In genomic region chr18:5894613-5895299, GRCh38 we compare ENCODE assay signal across 8 cellular contexts. TPM values are rescaled to one million over a fixed set of nuclear protein-coding genes. Genes with fewer than 3 reads are reported as not detected.
DNase-seq lines count a peak whose midpoint lies in the region; ATAC-seq and TF ChIP-seq lines count a peak whose summit lies in the region.

No MANE protein-coding gene starts in this region.

- peak; percentile 8 for DNase-seq in stimulated activated CD4-positive, alpha-beta T cell treated with anti-CD3 and anti-CD28 coated beads, Interleukin-15, amount 100 ng/mL, for 24 hours
- DNase-seq in stimulated activated CD4-positive, alpha-beta T cell treated with anti-CD3 and anti-CD28 coated beads, Interleukin-4, amount 100 ng/mL, for 24 hours, result no peak
- DNase-seq in brain microvascular endothelial cell, result no peak
- peak; percentile 21 to 64 for DNase-seq in mesothelial cell of epicardium (ENCODE audit: low spot score in 2 of 2, unreplicated experiment in 2 of 2)
- DNase-seq in aorta, result peak; percentile 41 to 75
- no peak for DNase-seq in dermis blood vessel endothelial cell
- no peak for DNase-seq in activated T-helper 2 cell treated with anti-CD3 and anti-CD28 coated beads, Interferon-gamma antibody, Interleukin-2, Interleukin-4, amounts not matched to agents 10 μg/mL and 5 μg/mL and 100 μg/mL, durations not matched to agents 14 hours and 24 hours and 36 hours (ENCODE audit: low spot score)

- peak overlapping the region; percentile 81 for H3K4me3 Mint-ChIP-seq in mesothelial cell of epicardium
- H3K4me3 Mint-ChIP-seq in activated T-helper 2 cell treated with anti-CD3 and anti-CD28 coated beads, Interferon-gamma antibody, Interleukin-2, Interleukin-4, amounts not matched to agents 10 μg/mL and 5 μg/mL and 100 μg/mL, durations not matched to agents 14 hours and 24 hours and 36 hours (ENCODE audit: low read depth), result no peak overlapping the region

- peak overlapping the region; percentile 43 for H3K27ac Mint-ChIP-seq in mesothelial cell of epicardium
- no peak overlapping the region for H3K27ac Mint-ChIP-seq in activated T-helper 2 cell treated with anti-CD3 and anti-CD28 coated beads, Interferon-gamma antibody, Interleukin-2, Interleukin-4, amounts not matched to agents 10 μg/mL and 5 μg/mL and 100 μg/mL, durations not matched to agents 14 hours and 24 hours and 36 hours

- H3K9me3 Mint-ChIP-seq in mesothelial cell of epicardium, result no peaks in the 10 kb centered on the region
- no peaks in the 10 kb centered on the region for H3K9me3 Mint-ChIP-seq in activated T-helper 2 cell treated with anti-CD3 and anti-CD28 coated beads, Interferon-gamma antibody, Interleukin-2, Interleukin-4, amounts not matched to agents 10 μg/mL and 5 μg/mL and 100 μg/mL, durations not matched to agents 14 hours and 24 hours and 36 hours

- H3K4me3 ChIP-seq in brain microvascular endothelial cell (ENCODE audit: low read depth, low read length) (peak overlapping the region; percentile 57), aorta (ENCODE audit: low read length in 2 of 2) (peak overlapping the region in 1 of 2 donors; percentile 42)

- H3K27ac ChIP-seq in brain microvascular endothelial cell, result no peak overlapping the region
- H3K27ac ChIP-seq in aorta (ENCODE audit: low read depth in 1 of 2, low read length in 2 of 2), result no peak overlapping the region

- no peaks in the 10 kb centered on the region for H3K4me1 ChIP-seq in aorta (ENCODE audit: control insufficient read depth in 1 of 2, insufficient read depth in 2 of 2, low read length in 2 of 2)

- H3K36me3 Mint-ChIP-seq in mesothelial cell of epicardium, result peaks cover 10% of the 10 kb centered on the region
- no peaks in the 10 kb centered on the region for H3K36me3 Mint-ChIP-seq in activated T-helper 2 cell treated with anti-CD3 and anti-CD28 coated beads, Interferon-gamma antibody, Interleukin-2, Interleukin-4, amounts not matched to agents 10 μg/mL and 5 μg/mL and 100 μg/mL, durations not matched to agents 14 hours and 24 hours and 36 hours (ENCODE audit: low read depth)

- TF ChIP-seq CTCF in brain microvascular endothelial cell (IDR thresholded peaks at IDR 0.05; ENCODE audit: low read depth, low read length, missing control alignments) (no peak), mesothelial cell of epicardium (IDR thresholded peaks at IDR 0.05; ENCODE audit: unreplicated experiment) (no peak)

- H3K27me3 ChIP-seq in brain microvascular endothelial cell (replicated peaks) (peaks cover 34% of the 10 kb centered on the region), aorta (ENCODE audit: control insufficient read depth in 1 of 2, insufficient read depth in 2 of 2, low read length in 1 of 2) (no peaks in the 10 kb centered on the region)

- no peaks in the 10 kb centered on the region for H3K9me3 ChIP-seq in aorta (ENCODE audit: control insufficient read depth, low read length)

- peaks cover 44% of the 10 kb centered on the region for H3K4me1 Mint-ChIP-seq in mesothelial cell of epicardium
- peaks cover 2% of the 10 kb centered on the region for H3K4me1 Mint-ChIP-seq in activated T-helper 2 cell treated with anti-CD3 and anti-CD28 coated beads, Interferon-gamma antibody, Interleukin-2, Interleukin-4, amounts not matched to agents 10 μg/mL and 5 μg/mL and 100 μg/mL, durations not matched to agents 14 hours and 24 hours and 36 hours (ENCODE audit: low read depth)

- ATAC-seq in aorta (ENCODE audit: low FRiP score) (peak; percentile 21), GM21717 (IDR thresholded peaks at IDR 0.05; ENCODE audit: unreplicated experiment) (no peak)

- peaks cover 10% of the 10 kb centered on the region for H3K27me3 Mint-ChIP-seq in mesothelial cell of epicardium (ENCODE audit: low read depth)
- peaks cover 71% of the 10 kb centered on the region for H3K27me3 Mint-ChIP-seq in activated T-helper 2 cell treated with anti-CD3 and anti-CD28 coated beads, Interferon-gamma antibody, Interleukin-2, Interleukin-4, amounts not matched to agents 10 μg/mL and 5 μg/mL and 100 μg/mL, durations not matched to agents 14 hours and 24 hours and 36 hours (ENCODE audit: low read depth)

- WGBS in aorta, 2 donors, result 1 to 2% methylated on average over 44 to 56 of the region's 56 CpGs

- H3K36me3 ChIP-seq in brain microvascular endothelial cell (replicated peaks), result no peaks in the 10 kb centered on the region
- H3K36me3 ChIP-seq in aorta (ENCODE audit: control insufficient read depth in 1 of 2, insufficient read depth in 2 of 2, low read length in 1 of 2), result no peaks in the 10 kb centered on the region

- intact Hi-C loops in aorta (cut with DNase I), result no loop called here
- intact Hi-C loops in activated T-helper 2 cell treated with anti-CD3 and anti-CD28 coated beads, Interferon-gamma antibody, Interleukin-2, Interleukin-4, amounts not matched to agents 10 μg/mL and 5 μg/mL and 100 μg/mL, durations not matched to agents 14 hours and 24 hours and 36 hours (cut with micrococcal nuclease), result loop anchor here (5.0 to 10.0 kb wide), 3 partner anchors 108 to 350 kb away; partner anchors contain the start of gene EPB41L3

- in situ Hi-C loops in brain microvascular endothelial cell (cut with HindIII; ENCODE audit: low pct_ligation_motif_present, low sequenced_read_pairs), result no loop called here

RNA-seq across cellular contexts. Expression of gene TMEM200C, which starts 0.6 kb away (rescaled TPM):
- total RNA-seq in mesothelial cell of epicardium (9.5 to 11.7 TPM (median 11.2 TPM) in 3 replicates), aorta (under 1 TPM; 0.06 to 0.15 TPM), dermis blood vessel endothelial cell (not detected in 2 replicates)
- polyA plus RNA-seq in aorta, result under 1 TPM in 1 of 2 donors, not detected in 1; 0.03 TPM
- 0.02 TPM in 1 of 2 replicates, not detected in the other for total RNA-seq in activated T-helper 2 cell treated with anti-CD3 and anti-CD28 coated beads, Interferon-gamma antibody, Interleukin-2, Interleukin-4, amounts not matched to agents 10 μg/mL and 5 μg/mL and 100 μg/mL, durations not matched to agents 14 hours and 24 hours and 36 hours

Comparison
In these comparisons a context has a peak if more than half of its experiments do, and no peak if none do; other contexts are left out.
1. DNase-seq: peak in stimulated activated CD4-positive, alpha-beta T cell treated with anti-CD3 and anti-CD28 coated beads, Interleukin-15, amount 100 ng/mL, for 24 hours (single experiment), mesothelial cell of epicardium (2 of 2) and aorta (2 of 2); none in stimulated activated CD4-positive, alpha-beta T cell treated with anti-CD3 and anti-CD28 coated beads, Interleukin-4, amount 100 ng/mL, for 24 hours (single experiment), brain microvascular endothelial cell (single experiment), dermis blood vessel endothelial cell (single experiment) and activated T-helper 2 cell treated with anti-CD3 and anti-CD28 coated beads, Interferon-gamma antibody, Interleukin-2, Interleukin-4, amounts not matched to agents 10 μg/mL and 5 μg/mL and 100 μg/mL, durations not matched to agents 14 hours and 24 hours and 36 hours (single experiment).